8 cellular contexts compared by ENCODE assay signal in the genomic region with DNA sequence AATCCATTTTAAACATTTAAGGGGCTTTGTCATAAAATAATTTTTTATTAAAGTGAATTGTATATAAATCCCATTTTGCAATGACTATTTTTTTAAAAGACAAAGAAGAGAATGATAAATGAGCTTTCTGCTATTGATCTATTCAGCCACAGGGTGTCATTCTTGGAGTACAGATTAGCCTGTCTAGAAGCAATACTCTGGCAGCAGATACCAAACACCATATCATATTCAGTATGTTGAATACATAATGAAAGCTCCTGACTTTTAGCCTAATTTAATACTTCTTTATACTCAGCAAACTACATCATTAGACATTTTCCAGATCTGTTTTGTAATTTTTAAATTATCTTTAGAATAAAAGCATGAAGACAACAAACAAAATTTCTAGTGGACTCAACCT.
DNase-seq lines count a peak whose midpoint lies in the region; ATAC-seq, FAIRE-seq and TF ChIP-seq lines count a peak whose summit lies in the region.

No MANE protein-coding gene starts in this region.

- CTCF ChIA-PET in activated CD4-positive, alpha-beta T cell treated with anti-CD3 and anti-CD28 coated beads for 36 hours (lab: Charles Lee) = no interaction called here

- ATAC-seq in RWPE2 (ENCODE audit: low read depth) = peak; percentile 59; the same call in 2 of the 3 replicates
- ATAC-seq in HG02973 (IDR thresholded peaks at IDR 0.05; ENCODE audit: unreplicated experiment) = no peak
- ATAC-seq in activated CD4-positive, alpha-beta T cell treated with anti-CD3 and anti-CD28 coated beads for 36 hours = no peak

- intact Hi-C loops in activated CD4-positive, alpha-beta T cell treated with anti-CD3 and anti-CD28 coated beads for 36 hours (cut with DNase I, micrococcal nuclease) = no loop called here

- H3K4me3 Mint-ChIP-seq in activated CD4-positive, alpha-beta T cell treated with anti-CD3 and anti-CD28 coated beads for 36 hours = no peak overlapping the region

- no peaks in the 10 kb centered on the region for H3K27me3 Mint-ChIP-seq in activated CD4-positive, alpha-beta T cell treated with anti-CD3 and anti-CD28 coated beads for 36 hours

- peaks cover 16% of the 10 kb centered on the region for H3K4me1 ChIP-seq in RWPE2 (ENCODE audit: insufficient read depth, poor library complexity, severe bottlenecking)
- peaks cover 34% of the 10 kb centered on the region for H3K4me1 ChIP-seq in skeletal muscle satellite cell (ENCODE audit: control insufficient read depth, insufficient read depth, low read length)

- H3K4me3 ChIP-seq in AG10803 (ENCODE audit: low read length) = no peak overlapping the region
- H3K4me3 ChIP-seq in RWPE2 (ENCODE audit: severe bottlenecking) = no peak overlapping the region
- H3K4me3 ChIP-seq in skeletal muscle satellite cell (ENCODE audit: low read length) = no peak overlapping the region

- H3K4me1 Mint-ChIP-seq in activated CD4-positive, alpha-beta T cell treated with anti-CD3 and anti-CD28 coated beads for 36 hours = no peaks in the 10 kb centered on the region

- H3K36me3 ChIP-seq in RWPE2 (ENCODE audit: low read depth) = no peaks in the 10 kb centered on the region
- H3K36me3 ChIP-seq in skeletal muscle satellite cell (ENCODE audit: insufficient read depth, low read length) = no peaks in the 10 kb centered on the region

- no peak overlapping the region for H3K27ac Mint-ChIP-seq in activated CD4-positive, alpha-beta T cell treated with anti-CD3 and anti-CD28 coated beads for 36 hours

- H3K9me3 ChIP-seq in RWPE2 (ENCODE audit: severe bottlenecking) = no peaks in the 10 kb centered on the region
- no peaks in the 10 kb centered on the region for H3K9me3 ChIP-seq in skeletal muscle satellite cell (replicated peaks; ENCODE audit: low read length)

- H3K36me3 Mint-ChIP-seq in activated CD4-positive, alpha-beta T cell treated with anti-CD3 and anti-CD28 coated beads for 36 hours (ENCODE audit: low read depth) = no peaks in the 10 kb centered on the region

- H3K27me3 ChIP-seq in RWPE2 (ENCODE audit: insufficient read depth, poor library complexity, severe bottlenecking) = no peaks in the 10 kb centered on the region
- no peaks in the 10 kb centered on the region for H3K27me3 ChIP-seq in skeletal muscle satellite cell (ENCODE audit: control insufficient read depth, insufficient read depth, low read length)

- H3K27ac ChIP-seq in RWPE2 (ENCODE audit: poor library complexity, severe bottlenecking) = peak overlapping the region; percentile 94

- peak; percentile 73 for DNase-seq in AG10803 (ENCODE audit: low read depth)
- peak; percentile 35 for DNase-seq in HuH-7 (ENCODE audit: low spot score)
- DNase-seq in RWPE2 (ENCODE audit: low spot score) = no peak
- DNase-seq in frontal cortex (ENCODE audit: low spot score in 2 of 2) = no peak
- DNase-seq in activated CD4-positive, alpha-beta T cell treated with anti-CD3 and anti-CD28 coated beads for 36 hours = no peak
- DNase-seq in GOT3 (lab: John Stamatoyannopoulos, UW) = no peak

- POLR2A ChIA-PET in activated CD4-positive, alpha-beta T cell treated with anti-CD3 and anti-CD28 coated beads for 36 hours (lab: Charles Lee) = no interaction called here

- FAIRE-seq in frontal cortex (lab: Jason Lieb, UNC) = peak; percentile 78

- H3K4me2 ChIP-seq in skeletal muscle satellite cell (ENCODE audit: low read length) = no peak overlapping the region

- TF ChIP-seq CTCF in AG10803 (conservative IDR thresholded peaks at IDR 0.05; ENCODE audit: low read length) (peak; percentile 74), RWPE2 (IDR thresholded peaks at IDR 0.05; ENCODE audit: poor library complexity, severe bottlenecking) (peak; percentile 82)

- H3K9ac ChIP-seq in skeletal muscle satellite cell (ENCODE audit: low read depth, low read length) = peak overlapping the region; percentile 77

- no peaks in the 10 kb centered on the region for H3K9me3 Mint-ChIP-seq in activated CD4-positive, alpha-beta T cell treated with anti-CD3 and anti-CD28 coated beads for 36 hours (ENCODE audit: low read depth)

Comparison
In these comparisons a context has a peak if more than half of its experiments do, and no peak if none do; other contexts are left out.
1. DNase-seq: peak in AG10803 (single experiment) and HuH-7 (single experiment); none in RWPE2 (single experiment), frontal cortex (0 of 2), activated CD4-positive, alpha-beta T cell treated with anti-CD3 and anti-CD28 coated beads for 36 hours (single experiment) and GOT3 (single experiment).